18 cellular contexts compared by ENCODE assay signal in the genomic region with DNA sequence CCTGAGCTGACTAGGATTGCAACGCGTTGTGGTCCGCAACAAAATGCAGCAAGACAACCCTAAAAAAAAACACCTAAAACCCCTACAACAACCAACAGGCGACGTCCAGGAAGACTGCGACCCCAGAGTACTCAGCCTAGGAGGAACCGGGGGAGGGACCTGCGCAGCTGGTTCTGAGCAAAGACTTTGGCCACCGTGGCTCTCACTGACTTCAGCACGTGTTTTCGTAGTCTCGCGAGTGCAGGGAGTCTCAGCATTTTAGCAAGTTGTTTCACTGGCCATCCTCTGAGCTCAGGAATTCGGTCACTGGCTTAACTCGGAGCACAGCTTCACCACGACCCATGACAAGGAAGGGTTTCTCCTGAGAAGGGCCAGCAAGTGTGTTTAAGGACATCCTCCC. TPM values are rescaled to one million over a fixed set of nuclear protein-coding genes. Genes with fewer than 3 reads are reported as not detected.
DNase-seq lines count a peak whose midpoint lies in the region; ATAC-seq, FAIRE-seq and TF ChIP-seq lines count a peak whose summit lies in the region.
"Had no signal": no experiment of that assay in that cellular context is flagged by ENCODE, and none has a peak within 500 bp of the region (broad histone marks: within the 10 kb centered on the region; RNA-seq: fewer than 3 reads in every experiment).

No MANE protein-coding gene starts in this region.

- peak overlapping the region in 1 of 2 experiments; percentile 37; a peak in 1 of 4 replicates for H3K9ac ChIP-seq in K562 (ENCODE audit: insufficient read depth in 1 of 2, low read depth in 2 of 2, low read length in 2 of 2)

- peaks cover 22% of the 10 kb centered on the region; the same call in 2 of the 3 replicates for H3K36me3 ChIP-seq in K562 (ENCODE audit: control insufficient read depth, insufficient read depth, low read length)

- no peaks in the 10 kb centered on the region for H3K9me1 ChIP-seq in K562 (ENCODE audit: control insufficient read depth, insufficient read depth, low read length)

- H2AFZ ChIP-seq in K562 (ENCODE audit: low read depth, low read length): no peak overlapping the region

- no peak for TF ChIP-seq CTCF in K562 (IDR thresholded peaks at IDR 0.05 in 2 of 3, conservative IDR thresholded peaks at IDR 0.05 in 1 of 3; ENCODE audit: insufficient read depth in 2 of 3, low read depth in 1 of 3, low read length in 3 of 3)
- TF ChIP-seq CTCF in type B pancreatic cell (conservative IDR thresholded peaks at IDR 0.05): no peak

- no peak overlapping the region for H3K4me2 ChIP-seq in K562 (ENCODE audit: insufficient read depth, low read length)

- H3K4me3 ChIP-seq in K562: no peak overlapping the region
- H3K4me3 ChIP-seq: SJSA1 had no signal

- no peaks in the 10 kb centered on the region for H3K27me3 Mint-ChIP-seq in type B pancreatic cell
- H3K27me3 Mint-ChIP-seq in activated naive CD8-positive, alpha-beta T cell treated with anti-CD3 and anti-CD28 coated beads, Interleukin-2, amount 50 U/mL, for 24 hours: no peaks in the 10 kb centered on the region
- H3K27me3 Mint-ChIP-seq in activated naive CD4-positive, alpha-beta T cell treated with anti-CD3 and anti-CD28 coated beads, Interleukin-2, amount 10 ng/mL, durations not matched to agents 7 days and 5 days: no peaks in the 10 kb centered on the region
- H3K27me3 Mint-ChIP-seq: CD8-positive, alpha-beta memory T cell had no signal

- DNase-seq in left ventricle myocardium superior: peak; percentile 36
- no peak for DNase-seq in Right ventricle myocardium inferior (ENCODE audit: missing footprints)
- no peak for DNase-seq in K562 (ENCODE audit: extremely low read depth in 1 of 4, low spot score in 3 of 4)
- peak; percentile 80 for DNase-seq in left kidney (ENCODE audit: low read depth, low spot score)
- DNase-seq in type B pancreatic cell (ENCODE audit: extremely low spot score, unreplicated experiment): no peak
- DNase-seq in activated naive CD8-positive, alpha-beta T cell treated with anti-CD3 and anti-CD28 coated beads, Interleukin-2, amount 50 U/mL, for 24 hours: no peak
- DNase-seq in SIG-M5 treated with dmso at 0.1 percent for 504 hours (lab: John Stamatoyannopoulos, UW; ENCODE audit: unreplicated experiment): no peak
- DNase-seq in activated naive CD4-positive, alpha-beta T cell treated with anti-CD3 and anti-CD28 coated beads, Interleukin-2, amount 10 ng/mL, durations not matched to agents 7 days and 5 days: no peak
- DNase-seq: CD8-positive, alpha-beta memory T cell; GDM1; Kasumi-1; NCI-H1417 treated with DMSO at 0.1 percent for 48 hours; NCI-H187 treated with DMSO at 0.1 percent for 48 hours; NCI-H2107; NCI-H69 had no signal

- no peak for TF ChIP-seq EP300 in K562 (IDR thresholded peaks at IDR 0.05; ENCODE audit: low read length)

- H3K79me2 ChIP-seq in K562 (ENCODE audit: control insufficient read depth, insufficient read depth, low read length): no peaks in the 10 kb centered on the region

- H3K4me1 ChIP-seq in K562 (replicated peaks in 1 of 2; ENCODE audit: control insufficient read depth in 2 of 2, insufficient read depth in 2 of 2, low read length in 2 of 2): peaks cover 0 to 41% of the 10 kb centered on the region in 2 experiments; a peak in 2 of 5 replicates
- H3K4me1 ChIP-seq: SJSA1 had no signal

- in situ Hi-C loops in K562 (cut with MboI): no loop called here

- TF ChIP-seq RAD21 in K562 (CRISPR knock-in tag; conservative IDR thresholded peaks at IDR 0.05 in 1 of 2, IDR thresholded peaks at IDR 0.05 in 1 of 2): no peak

- no peak for TF ChIP-seq POLR2A in K562 (conservative IDR thresholded peaks at IDR 0.05)

- POLR2A ChIA-PET in K562 (lab: Yijun Ruan, JAX): interaction anchor here (0.6 kb wide), 2 partner anchors 27 to 253 kb away, joined by 3 read pairs; no protein-coding TSS in a partner anchor

- H3K27me3 ChIP-seq in K562 (ENCODE audit: control insufficient read depth in 2 of 2, insufficient read depth in 2 of 2, low read length in 2 of 2): no peaks in the 10 kb centered on the region
- H3K27me3 ChIP-seq: SJSA1 had no signal

- BruUV-seq in K562 (replicated peaks; lab: Mats Ljungman, UMichigan): no TSS peak

- peak overlapping the region; percentile 55 for H3K27ac Mint-ChIP-seq in type B pancreatic cell
- H3K27ac Mint-ChIP-seq in activated naive CD8-positive, alpha-beta T cell treated with anti-CD3 and anti-CD28 coated beads, Interleukin-2, amount 50 U/mL, for 24 hours: no peak overlapping the region
- H3K27ac Mint-ChIP-seq in activated naive CD4-positive, alpha-beta T cell treated with anti-CD3 and anti-CD28 coated beads, Interleukin-2, amount 10 ng/mL, durations not matched to agents 7 days and 5 days: no peak overlapping the region

- peak; percentile 61 for FAIRE-seq in K562 (lab: Jason Lieb, UNC)
- FAIRE-seq: GM18507 had no signal

- CTCF ChIA-PET in K562 (lab: Yijun Ruan, JAX; ENCODE audit: low intra/inter-chr PET ratio): no interaction called here
- CTCF ChIA-PET in activated naive CD4-positive, alpha-beta T cell treated with anti-CD3 and anti-CD28 coated beads, Interleukin-2, amount 10 ng/mL, durations not matched to agents 7 days and 5 days (lab: Charles Lee): no interaction called here

- H4K20me1 ChIP-seq in K562 (replicated peaks; ENCODE audit: control insufficient read depth, insufficient read depth, low read length): peaks cover 19% of the 10 kb centered on the region

- 61% methylated on average over 16 of the region's 16 CpGs for WGBS in K562 (ENCODE audit: insufficient coverage, low coverage, missing lambda C conversion rate)

- peaks cover 4% of the 10 kb centered on the region for H3K4me1 Mint-ChIP-seq in type B pancreatic cell (ENCODE audit: unreplicated experiment)
- no peaks in the 10 kb centered on the region for H3K4me1 Mint-ChIP-seq in activated naive CD8-positive, alpha-beta T cell treated with anti-CD3 and anti-CD28 coated beads, Interleukin-2, amount 50 U/mL, for 24 hours
- H3K4me1 Mint-ChIP-seq in activated naive CD4-positive, alpha-beta T cell treated with anti-CD3 and anti-CD28 coated beads, Interleukin-2, amount 10 ng/mL, durations not matched to agents 7 days and 5 days: no peaks in the 10 kb centered on the region

- H3K36me3 Mint-ChIP-seq in type B pancreatic cell: no peaks in the 10 kb centered on the region
- H3K36me3 Mint-ChIP-seq in activated naive CD8-positive, alpha-beta T cell treated with anti-CD3 and anti-CD28 coated beads, Interleukin-2, amount 50 U/mL, for 24 hours (ENCODE audit: low read depth): peaks cover 12% of the 10 kb centered on the region
- peaks cover 4% of the 10 kb centered on the region for H3K36me3 Mint-ChIP-seq in activated naive CD4-positive, alpha-beta T cell treated with anti-CD3 and anti-CD28 coated beads, Interleukin-2, amount 10 ng/mL, durations not matched to agents 7 days and 5 days

- H3K9me3 Mint-ChIP-seq in type B pancreatic cell: no peaks in the 10 kb centered on the region
- H3K9me3 Mint-ChIP-seq in activated naive CD8-positive, alpha-beta T cell treated with anti-CD3 and anti-CD28 coated beads, Interleukin-2, amount 50 U/mL, for 24 hours: no peaks in the 10 kb centered on the region
- H3K9me3 Mint-ChIP-seq in activated naive CD4-positive, alpha-beta T cell treated with anti-CD3 and anti-CD28 coated beads, Interleukin-2, amount 10 ng/mL, durations not matched to agents 7 days and 5 days: peaks cover 2% of the 10 kb centered on the region
- H3K9me3 Mint-ChIP-seq: CD8-positive, alpha-beta memory T cell had no signal

- ATAC-seq in left ventricle myocardium superior: no peak
- ATAC-seq in Right ventricle myocardium inferior: no peak
- peak; percentile 27 for ATAC-seq in K562
- no peak for ATAC-seq in activated naive CD8-positive, alpha-beta T cell treated with anti-CD3 and anti-CD28 coated beads, Interleukin-2, amount 50 U/mL, for 24 hours

- no peak overlapping the region for H3K4me3 Mint-ChIP-seq in type B pancreatic cell
- H3K4me3 Mint-ChIP-seq in activated naive CD8-positive, alpha-beta T cell treated with anti-CD3 and anti-CD28 coated beads, Interleukin-2, amount 50 U/mL, for 24 hours: no peak overlapping the region
- no peak overlapping the region for H3K4me3 Mint-ChIP-seq in activated naive CD4-positive, alpha-beta T cell treated with anti-CD3 and anti-CD28 coated beads, Interleukin-2, amount 10 ng/mL, durations not matched to agents 7 days and 5 days
- H3K4me3 Mint-ChIP-seq: CD8-positive, alpha-beta memory T cell had no signal

- H3K27ac ChIP-seq in K562 (ENCODE audit: extremely low read depth, low read depth, low read length): no peak overlapping the region
- H3K27ac ChIP-seq: C4-2B, SJSA1 had no signal

- intact Hi-C loops in left ventricle myocardium superior (cut with micrococcal nuclease): no loop called here
- intact Hi-C loops in Right ventricle myocardium inferior (cut with DNase I): no loop called here
- intact Hi-C loops in K562 (cut with micrococcal nuclease): loop anchor here (10.0 kb wide), 1 partner anchor 185 kb away; no protein-coding TSS in a partner anchor

- H3K9me3 ChIP-seq in K562 (replicated peaks; ENCODE audit: control insufficient read depth, insufficient read depth, low read depth, low read length): no peaks in the 10 kb centered on the region
- H3K9me3 ChIP-seq: SJSA1 had no signal

RNA-seq across cellular contexts. Expression of a gene that starts 8.6 kb away (rescaled TPM):
- 40.1 TPM for total RNA-seq in left ventricle myocardium superior
- 38.0 TPM for total RNA-seq in Right ventricle myocardium inferior
- 13.2 and 31.1 TPM in 2 replicates for total RNA-seq in K562 (2011; cell fraction: chromatin; rRNA removed; ENCODE audit: low replicate concordance)
- 14.7 and 17.7 TPM in 2 replicates for total RNA-seq in K562 (2011; cell fraction: nucleolus; rRNA removed)
- total RNA-seq in K562 (2011; cell fraction: nucleoplasm; rRNA removed): 11.8 and 18.1 TPM in 2 replicates
- total RNA-seq in K562 (2014; rRNA removed): 0.20 and 1.5 TPM in 2 replicates
- 0.40 and 0.45 TPM in 2 replicates for total RNA-seq in K562 (2014; rRNA removed; fragmentation: Illumina TruSeq; extraction: Trizol)
- total RNA-seq in K562 (2015; rRNA removed; fragmentation: Illumina TruSeq; extraction: Trizol): 0.29 and 0.30 TPM in 2 replicates
- total RNA-seq in K562 (2021): 2.2 and 2.3 TPM in 2 replicates
- 0.99 and 1.2 TPM in 2 replicates for polyA plus RNA-seq in K562 (2011; rRNA removed)
- polyA plus RNA-seq in K562 (2011; cell fraction: cytosol; rRNA removed): 0.52 and 1.3 TPM in 2 replicates
- 6.0 and 14.9 TPM in 2 replicates for polyA plus RNA-seq in K562 (2011; cell fraction: nucleus; rRNA removed)
- polyA plus RNA-seq in K562 (2012): 1.5 and 6.1 TPM in 2 replicates
- polyA plus RNA-seq in K562 (2014; fragmentation: Illumina TruSeq; extraction: Trizol): 0.52 and 1.4 TPM in 2 replicates
- under 1 TPM; 0.07 to 0.21 TPM for polyA plus RNA-seq in K562 (2014; fragmentation: Nextera tagmentation; extraction: Ambion mirVana)
- 0.97 and 1.4 TPM in 2 replicates for polyA plus RNA-seq in K562 (2014; rRNA removed)
- 0.81 and 1.1 TPM in 2 replicates for polyA minus RNA-seq in K562 (2011; rRNA and poly(A)+ RNA removed)
- polyA minus RNA-seq in K562 (2011; cell fraction: cytosol; rRNA and poly(A)+ RNA removed): 1.3 and 1.4 TPM in 2 replicates
- 2.3 and 4.4 TPM in 2 replicates for polyA minus RNA-seq in K562 (2011; cell fraction: nucleus; rRNA and poly(A)+ RNA removed)
- total RNA-seq in type B pancreatic cell (ENCODE audit: low replicate concordance): 20.8 and 27.5 TPM in 2 replicates
- polyA plus RNA-seq: CD8-positive, alpha-beta memory T cell had no signal

RNA-seq across cellular contexts. Expression of a gene that starts 33.2 kb away (rescaled TPM):
- total RNA-seq in left ventricle myocardium superior: 26.1 TPM
- 27.9 TPM for total RNA-seq in Right ventricle myocardium inferior
- total RNA-seq in K562 (2011; cell fraction: chromatin; rRNA removed; ENCODE audit: low replicate concordance): 217 and 274 TPM in 2 replicates
- total RNA-seq in K562 (2011; cell fraction: nucleolus; rRNA removed): 94.6 and 102 TPM in 2 replicates
- total RNA-seq in K562 (2011; cell fraction: nucleoplasm; rRNA removed): 114 and 119 TPM in 2 replicates
- 52.8 and 58.5 TPM in 2 replicates for total RNA-seq in K562 (2014; rRNA removed)
- 37.9 and 39.5 TPM in 2 replicates for total RNA-seq in K562 (2014; rRNA removed; fragmentation: Illumina TruSeq; extraction: Trizol)
- total RNA-seq in K562 (2015; rRNA removed; fragmentation: Illumina TruSeq; extraction: Trizol): 43.1 and 44.9 TPM in 2 replicates
- 62.3 and 68.7 TPM in 2 replicates for total RNA-seq in K562 (2021)
- 17.3 and 18.0 TPM in 2 replicates for polyA plus RNA-seq in K562 (2011; rRNA removed)
- 14.1 and 18.3 TPM in 2 replicates for polyA plus RNA-seq in K562 (2011; cell fraction: cytosol; rRNA removed)
- polyA plus RNA-seq in K562 (2011; cell fraction: nucleus; rRNA removed): 96.2 and 143 TPM in 2 replicates
- 36.5 and 41.6 TPM in 2 replicates for polyA plus RNA-seq in K562 (2012)
- 49.7 and 54.7 TPM in 2 replicates for polyA plus RNA-seq in K562 (2014; fragmentation: Illumina TruSeq; extraction: Trizol)
- 1 to 10 TPM; 2.4 to 3.7 TPM for polyA plus RNA-seq in K562 (2014; fragmentation: Nextera tagmentation; extraction: Ambion mirVana)
- 51.8 and 56.4 TPM in 2 replicates for polyA plus RNA-seq in K562 (2014; rRNA removed)
- 23.4 and 26.6 TPM in 2 replicates for polyA minus RNA-seq in K562 (2011; rRNA and poly(A)+ RNA removed)
- 16.0 and 18.9 TPM in 2 replicates for polyA minus RNA-seq in K562 (2011; cell fraction: cytosol; rRNA and poly(A)+ RNA removed)
- 54.1 and 62.2 TPM in 2 replicates for polyA minus RNA-seq in K562 (2011; cell fraction: nucleus; rRNA and poly(A)+ RNA removed)
- total RNA-seq in type B pancreatic cell (ENCODE audit: low replicate concordance): 38.2 and 55.6 TPM in 2 replicates

RNA-seq across cellular contexts. Expression of a gene that starts 33.3 kb away (rescaled TPM):
- 0.32 TPM for total RNA-seq in left ventricle myocardium superior
- 0.38 TPM for total RNA-seq in Right ventricle myocardium inferior
- total RNA-seq in K562 (2011; cell fraction: chromatin; rRNA removed; ENCODE audit: low replicate concordance): 80.8 and 99.7 TPM in 2 replicates
- total RNA-seq in K562 (2011; cell fraction: nucleolus; rRNA removed): 42.2 and 50.7 TPM in 2 replicates
- total RNA-seq in K562 (2011; cell fraction: nucleoplasm; rRNA removed): 38.0 and 41.1 TPM in 2 replicates
- total RNA-seq in K562 (2014; rRNA removed): 48.2 and 68.7 TPM in 2 replicates
- 55.2 and 56.8 TPM in 2 replicates for total RNA-seq in K562 (2014; rRNA removed; fragmentation: Illumina TruSeq; extraction: Trizol)
- total RNA-seq in K562 (2015; rRNA removed; fragmentation: Illumina TruSeq; extraction: Trizol): 45.1 and 50.8 TPM in 2 replicates
- total RNA-seq in K562 (2021): 50.0 and 53.2 TPM in 2 replicates
- 93.2 and 116 TPM in 2 replicates for polyA plus RNA-seq in K562 (2011; rRNA removed)
- polyA plus RNA-seq in K562 (2011; cell fraction: cytosol; rRNA removed): 35.6 and 39.2 TPM in 2 replicates
- polyA plus RNA-seq in K562 (2011; cell fraction: nucleus; rRNA removed): 107 and 115 TPM in 2 replicates
- 39.7 and 46.2 TPM in 2 replicates for polyA plus RNA-seq in K562 (2012)
- polyA plus RNA-seq in K562 (2014; fragmentation: Illumina TruSeq; extraction: Trizol): 62.6 and 73.0 TPM in 2 replicates
- polyA plus RNA-seq in K562 (2014; fragmentation: Nextera tagmentation; extraction: Ambion mirVana): 10 to 100 TPM; 24.1 to 28.9 TPM
- polyA plus RNA-seq in K562 (2014; rRNA removed): 65.2 and 73.4 TPM in 2 replicates
- 74.7 and 79.6 TPM in 2 replicates for polyA minus RNA-seq in K562 (2011; rRNA and poly(A)+ RNA removed)
- 37.0 and 47.0 TPM in 2 replicates for polyA minus RNA-seq in K562 (2011; cell fraction: cytosol; rRNA and poly(A)+ RNA removed)
- polyA minus RNA-seq in K562 (2011; cell fraction: nucleus; rRNA and poly(A)+ RNA removed): 20.7 and 35.1 TPM in 2 replicates
- 9.3 and 18.2 TPM in 2 replicates for total RNA-seq in type B pancreatic cell (ENCODE audit: low replicate concordance)

Comparison
In these comparisons a context has a peak if more than half of its experiments do, and no peak if none do; other contexts are left out.
1. DNase-seq: peak in left ventricle myocardium superior (single experiment) and left kidney (single experiment); none in Right ventricle myocardium inferior (single experiment), K562 (0 of 4), type B pancreatic cell (single experiment), activated naive CD8-positive, alpha-beta T cell treated with anti-CD3 and anti-CD28 coated beads, Interleukin-2, amount 50 U/mL, for 24 hours (single experiment), SIG-M5 treated with dmso at 0.1 percent for 504 hours (single experiment) and activated naive CD4-positive, alpha-beta T cell treated with anti-CD3 and anti-CD28 coated beads, Interleukin-2, amount 10 ng/mL, durations not matched to agents 7 days and 5 days (single experiment).